9 cellular contexts compared by ENCODE assay signal in the genomic region with DNA sequence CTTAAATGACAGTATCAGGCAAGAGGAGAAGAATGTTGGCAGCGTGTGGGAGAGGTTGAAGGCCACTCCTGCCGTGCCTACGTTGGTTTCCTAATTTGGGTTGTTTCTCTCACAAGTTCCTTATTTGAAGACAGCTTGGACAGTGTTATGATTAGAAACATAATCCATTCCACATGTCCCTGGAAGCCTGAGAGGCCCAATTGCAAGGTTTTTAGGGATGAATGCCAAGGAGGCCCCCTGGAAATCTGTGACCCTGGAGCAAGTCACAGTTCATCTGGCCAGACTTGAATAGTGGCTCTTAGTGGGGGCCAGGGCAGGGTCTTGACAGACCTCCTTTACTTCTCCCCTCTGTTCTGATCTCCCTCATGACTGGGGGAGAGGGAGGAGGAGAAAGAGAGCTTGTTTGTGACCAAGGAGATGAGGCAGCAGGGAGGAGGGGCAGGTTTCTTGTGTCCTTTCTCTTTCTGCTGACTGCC.
DNase-seq lines count a peak whose midpoint lies in the region; ATAC-seq and TF ChIP-seq lines count a peak whose summit lies in the region.
"Had no signal": no experiment of that assay in that cellular context is flagged by ENCODE, and none has a peak within 500 bp of the region (broad histone marks: within the 10 kb centered on the region; RNA-seq: fewer than 3 reads in every experiment).

No MANE protein-coding gene starts in this region.

- peak overlapping the region; percentile 53 for H3K56ac ChIP-seq in IMR-90 (ENCODE audit: extremely low read depth, insufficient read depth, low read length)

- no peaks in the 10 kb centered on the region for H3K27me3 ChIP-seq in IMR-90 (ENCODE audit: control insufficient read depth, insufficient read depth, low read length)
- H3K27me3 ChIP-seq in brain microvascular endothelial cell (replicated peaks), result no peaks in the 10 kb centered on the region
- no peaks in the 10 kb centered on the region for H3K27me3 ChIP-seq in left lung
- no peaks in the 10 kb centered on the region for H3K27me3 ChIP-seq in subcutaneous abdominal adipose tissue (ENCODE audit: control insufficient read depth in 5 of 5, insufficient read depth in 4 of 5, low read length in 5 of 5)
- H3K27me3 ChIP-seq: foreskin keratinocyte had no signal

- no peak for TF ChIP-seq POLR2A in IMR-90 (IDR thresholded peaks at IDR 0.05; ENCODE audit: low read depth, low read length)

- peaks cover 19% of the 10 kb centered on the region for H3K9me1 ChIP-seq in IMR-90 (ENCODE audit: insufficient read depth, low read length)

- H3K9ac ChIP-seq in IMR-90 (ENCODE audit: low read depth, low read length), result 0 out of 2 replicates have a peak overlapping the region, but pooled peaks have one; percentile 5
- H3K9ac ChIP-seq in subcutaneous abdominal adipose tissue (ENCODE audit: low read length in 5 of 5), result no peak overlapping the region

- H2AK9ac ChIP-seq in IMR-90 (replicated peaks; ENCODE audit: low read depth, low read length, poor library complexity), result peak overlapping the region; percentile 38

- H3K9me3 ChIP-seq in IMR-90 (ENCODE audit: control insufficient read depth, insufficient read depth, low read length), result no peaks in the 10 kb centered on the region
- no peaks in the 10 kb centered on the region for H3K9me3 ChIP-seq in left lung
- no peaks in the 10 kb centered on the region for H3K9me3 ChIP-seq in subcutaneous abdominal adipose tissue (ENCODE audit: control insufficient read depth in 5 of 5, low read length in 5 of 5)

- no peak overlapping the region for H3K27ac Mint-ChIP-seq in activated T-helper 2 cell treated with anti-CD3 and anti-CD28 coated beads, Interferon-gamma antibody, Interleukin-2, Interleukin-4, amounts not matched to agents 10 μg/mL and 5 μg/mL and 100 μg/mL, durations not matched to agents 14 hours and 24 hours and 36 hours

- intact Hi-C loops in IMR-90 (cut with micrococcal nuclease), result loop anchor here (5.0 kb wide), 2 partner anchors 541 to 1019 kb away; no protein-coding TSS in a partner anchor
- intact Hi-C loops in left lung (cut with DNase I), result no loop called here
- intact Hi-C loops in activated T-helper 2 cell treated with anti-CD3 and anti-CD28 coated beads, Interferon-gamma antibody, Interleukin-2, Interleukin-4, amounts not matched to agents 10 μg/mL and 5 μg/mL and 100 μg/mL, durations not matched to agents 14 hours and 24 hours and 36 hours (cut with micrococcal nuclease), result loop anchor here (10.0 kb wide), 1 partner anchor 637 kb away; no protein-coding TSS in a partner anchor

- peak overlapping the region; percentile 77 for H2BK5ac ChIP-seq in IMR-90 (ENCODE audit: low read depth, low read length, poor library complexity, severe bottlenecking)

- H3K4me2 ChIP-seq in IMR-90 (ENCODE audit: low read depth, low read length), result no peak overlapping the region

- no peak for TF ChIP-seq RAD21 in IMR-90 (IDR thresholded peaks at IDR 0.05; ENCODE audit: low read length)

- peak overlapping the region; percentile 98 for H2BK20ac ChIP-seq in IMR-90 (ENCODE audit: low read depth, low read length)

- ATAC-seq in IMR-90 (ENCODE audit: low read depth), result peak; percentile 80
- ATAC-seq in left lung, result peak; percentile 38
- no peak for ATAC-seq in GM21528 (IDR thresholded peaks at IDR 0.05; ENCODE audit: low FRiP score, unreplicated experiment)
- ATAC-seq in HG02678 (IDR thresholded peaks at IDR 0.05; ENCODE audit: unreplicated experiment), result no peak
- ATAC-seq: foreskin keratinocyte had no signal

- peak overlapping the region; percentile 95 for H3K4ac ChIP-seq in IMR-90 (ENCODE audit: low read depth, low read length)

- H3K14ac ChIP-seq in IMR-90 (replicated peaks; ENCODE audit: low read depth, low read length), result peak overlapping the region; percentile 91

- H2AK5ac ChIP-seq in IMR-90 (ENCODE audit: low read depth, low read length), result peak overlapping the region; percentile 96

- dilution Hi-C loops in IMR-90 (cut with HindIII; ENCODE audit: low sequenced_read_pairs, unreplicated experiment), result no loop called here

- H3K4me3 ChIP-seq in IMR-90 (ENCODE audit: insufficient read depth, low read depth, low read length) (no peak overlapping the region), brain microvascular endothelial cell (ENCODE audit: low read depth, low read length) (no peak overlapping the region), left lung (no peak overlapping the region), subcutaneous abdominal adipose tissue (ENCODE audit: low read depth in 1 of 5, low read length in 5 of 5) (no peak overlapping the region)

- H3K27me3 Mint-ChIP-seq in activated T-helper 2 cell treated with anti-CD3 and anti-CD28 coated beads, Interferon-gamma antibody, Interleukin-2, Interleukin-4, amounts not matched to agents 10 μg/mL and 5 μg/mL and 100 μg/mL, durations not matched to agents 14 hours and 24 hours and 36 hours (ENCODE audit: low read depth), result no peaks in the 10 kb centered on the region

- peak overlapping the region; percentile 86; the same call in 1 of the 2 replicates for H3K27ac ChIP-seq in IMR-90 (ENCODE audit: insufficient read depth, low read length)
- peak overlapping the region; percentile 24 for H3K27ac ChIP-seq in brain microvascular endothelial cell
- peak overlapping the region in 1 of 2 donors; percentile 42 for H3K27ac ChIP-seq in left lung
- peak overlapping the region; percentile 21 for H3K27ac ChIP-seq in subcutaneous abdominal adipose tissue (ENCODE audit: low read depth, low read length)
- H3K27ac ChIP-seq: foreskin keratinocyte had no signal

- H3K4me3 Mint-ChIP-seq in activated T-helper 2 cell treated with anti-CD3 and anti-CD28 coated beads, Interferon-gamma antibody, Interleukin-2, Interleukin-4, amounts not matched to agents 10 μg/mL and 5 μg/mL and 100 μg/mL, durations not matched to agents 14 hours and 24 hours and 36 hours (ENCODE audit: low read depth), result no peak overlapping the region

- H3K36me3 ChIP-seq in IMR-90 (ENCODE audit: control insufficient read depth, insufficient read depth, low read length) (no peaks in the 10 kb centered on the region), brain microvascular endothelial cell (replicated peaks) (no peaks in the 10 kb centered on the region), left lung (no peaks in the 10 kb centered on the region), subcutaneous abdominal adipose tissue (ENCODE audit: control insufficient read depth in 5 of 5, insufficient read depth in 5 of 5, low read length in 5 of 5) (no peaks in the 10 kb centered on the region)

- H3K4me1 ChIP-seq in IMR-90 (ENCODE audit: control insufficient read depth, insufficient read depth, low read length), result peaks cover 17% of the 10 kb centered on the region
- H3K4me1 ChIP-seq in left lung, result peaks cover 12 to 35% of the 10 kb centered on the region in 2 donors
- H3K4me1 ChIP-seq in subcutaneous abdominal adipose tissue (ENCODE audit: control insufficient read depth in 5 of 5, insufficient read depth in 5 of 5, low read length in 5 of 5), result peaks cover 2 to 26% (median 12%) of the 10 kb centered on the region in 5 donors

- H4K91ac ChIP-seq in IMR-90 (ENCODE audit: insufficient read depth, low read depth, low read length), result peak overlapping the region; percentile 91

- in situ Hi-C loops in IMR-90 (cut with MboI; ENCODE audit: low sequenced_read_pairs) (no loop called here), brain microvascular endothelial cell (cut with HindIII; ENCODE audit: low pct_ligation_motif_present, low sequenced_read_pairs) (no loop called here)

- CTCF ChIA-PET in IMR-90 (lab: Yijun Ruan, JAX), result no interaction called here

- peak overlapping the region; percentile 55 for H4K5ac ChIP-seq in IMR-90 (ENCODE audit: low read depth, low read length)

- H3K36me3 Mint-ChIP-seq in activated T-helper 2 cell treated with anti-CD3 and anti-CD28 coated beads, Interferon-gamma antibody, Interleukin-2, Interleukin-4, amounts not matched to agents 10 μg/mL and 5 μg/mL and 100 μg/mL, durations not matched to agents 14 hours and 24 hours and 36 hours (ENCODE audit: low read depth), result no peaks in the 10 kb centered on the region

- H2AFZ ChIP-seq in IMR-90 (replicated peaks; ENCODE audit: low read length, poor library complexity), result peak overlapping the region; percentile 81

- H4K8ac ChIP-seq in IMR-90 (ENCODE audit: low read depth in 2 of 2, low read length in 2 of 2), result peak overlapping the region; percentile 59 to 96

- no peak for TF ChIP-seq CTCF in IMR-90 (conservative IDR thresholded peaks at IDR 0.05; ENCODE audit: low read depth, low read length)
- TF ChIP-seq CTCF in brain microvascular endothelial cell (IDR thresholded peaks at IDR 0.05; ENCODE audit: low read depth, low read length, missing control alignments), result no peak
- no peak for TF ChIP-seq CTCF in left lung (IDR thresholded peaks at IDR 0.05)

- no peaks in the 10 kb centered on the region for H4K20me1 ChIP-seq in IMR-90 (ENCODE audit: insufficient read depth, low read length)

- H3K79me1 ChIP-seq in IMR-90 (ENCODE audit: low read depth in 1 of 2, low read length in 2 of 2), result no peaks in the 10 kb centered on the region

- H3K23ac ChIP-seq in IMR-90 (ENCODE audit: low read depth, low read length), result peak overlapping the region; percentile 87

- H2BK120ac ChIP-seq in IMR-90 (ENCODE audit: low read depth, low read length), result peak overlapping the region; percentile 97

- POLR2A ChIA-PET in IMR-90 (lab: Charles Lee; ENCODE audit: unreplicated experiment), result no interaction called here

- peaks cover 9% of the 10 kb centered on the region for H3K4me1 Mint-ChIP-seq in activated T-helper 2 cell treated with anti-CD3 and anti-CD28 coated beads, Interferon-gamma antibody, Interleukin-2, Interleukin-4, amounts not matched to agents 10 μg/mL and 5 μg/mL and 100 μg/mL, durations not matched to agents 14 hours and 24 hours and 36 hours (ENCODE audit: low read depth)

- H3K9me3 Mint-ChIP-seq in activated T-helper 2 cell treated with anti-CD3 and anti-CD28 coated beads, Interferon-gamma antibody, Interleukin-2, Interleukin-4, amounts not matched to agents 10 μg/mL and 5 μg/mL and 100 μg/mL, durations not matched to agents 14 hours and 24 hours and 36 hours, result no peaks in the 10 kb centered on the region

- BruUV-seq in IMR-90 (replicated peaks; lab: Mats Ljungman, UMichigan), result no TSS peak

- H3K18ac ChIP-seq in IMR-90 (ENCODE audit: low read depth, low read length), result peak overlapping the region; percentile 72

- H2BK15ac ChIP-seq in IMR-90 (ENCODE audit: low read depth, low read length), result peak overlapping the region; percentile 86; the same call in 2 of the 3 replicates

- WGBS in IMR-90 (ENCODE audit: extremely low coverage in 2 of 2, insufficient read length in 1 of 2), 2 experiments, result no CpG with 5 or more reads among the region's 3 CpGs

- peak; percentile 79 for DNase-seq in IMR-90
- DNase-seq in brain microvascular endothelial cell, result peak; percentile 20
- no peak for DNase-seq in left lung
- DNase-seq in activated T-helper 2 cell treated with anti-CD3 and anti-CD28 coated beads, Interferon-gamma antibody, Interleukin-2, Interleukin-4, amounts not matched to agents 10 μg/mL and 5 μg/mL and 100 μg/mL, durations not matched to agents 14 hours and 24 hours and 36 hours (ENCODE audit: low spot score), result no peak
- no peak for DNase-seq in cortex of kidney (lab: John Stamatoyannopoulos, UW)
- DNase-seq: foreskin keratinocyte had no signal

TF ChIP-seq in IMR-90, 13 proteins besides CTCF, POLR2A, EP300 and RAD21 (continues in another document):
- TF ChIP-seq NFE2L2 (IDR thresholded peaks at IDR 0.05; ENCODE audit: low read depth, low read length) (no peak), FOS (IDR thresholded peaks at IDR 0.05; ENCODE audit: low read depth, low read length) (no peak)

Comparison
In these comparisons a context has a peak if more than half of its experiments do, and no peak if none do; other contexts are left out.
1. ATAC-seq: peak in IMR-90 (single experiment) and left lung (single experiment); none in GM21528 (single experiment) and HG02678 (single experiment).
2. DNase-seq: peak in IMR-90 (single experiment) and brain microvascular endothelial cell (single experiment); none in left lung (0 of 2), activated T-helper 2 cell treated with anti-CD3 and anti-CD28 coated beads, Interferon-gamma antibody, Interleukin-2, Interleukin-4, amounts not matched to agents 10 μg/mL and 5 μg/mL and 100 μg/mL, durations not matched to agents 14 hours and 24 hours and 36 hours (single experiment) and cortex of kidney (single experiment).
3. intact Hi-C loops: an anchor here in IMR-90 (5.0 kb wide) and activated T-helper 2 cell treated with anti-CD3 and anti-CD28 coated beads, Interferon-gamma antibody, Interleukin-2, Interleukin-4, amounts not matched to agents 10 μg/mL and 5 μg/mL and 100 μg/mL, durations not matched to agents 14 hours and 24 hours and 36 hours (10.0 kb wide); none called in left lung.